ENCODE assay signal across 12 cellular contexts in genomic region chr1:162475089-162475488, GRCh38.
"Had no signal": no experiment of that assay in that cellular context is flagged by ENCODE, and none has a peak within 500 bp of the region (broad histone marks: within the 10 kb centered on the region; RNA-seq: fewer than 3 reads in every experiment).

No MANE protein-coding gene starts in this region.

- H3K4me3 ChIP-seq: dorsolateral prefrontal cortex, spleen, thoracic aorta, upper lobe of left lung had no signal

- H3K79me2 ChIP-seq: parathyroid adenoma had no signal

- H3K27ac ChIP-seq: dorsolateral prefrontal cortex, parathyroid adenoma, spleen, thoracic aorta, upper lobe of left lung, VCaP had no signal

- H3K9me3 ChIP-seq: upper lobe of left lung had no signal

- H3K4me1 ChIP-seq: parathyroid adenoma, spleen, upper lobe of left lung had no signal

- H3K9ac ChIP-seq: parathyroid adenoma had no signal

- H3K27me3 ChIP-seq: dorsolateral prefrontal cortex, spleen, upper lobe of left lung had no signal

- H2AFZ ChIP-seq: parathyroid adenoma had no signal

- DNase-seq: activated CD4-positive, alpha-beta T cell treated with anti-CD3 and anti-CD28 coated beads for 1 hour; activated CD4-positive, alpha-beta T cell treated with anti-CD3 and anti-CD28 coated beads, Interleukin-2, amount 50 U/mL, for 4 hours; activated gamma-delta T cell; dorsolateral prefrontal cortex; natural killer cell; spleen; stimulated activated CD4-positive, alpha-beta T cell treated with anti-CD3 and anti-CD28 coated beads, Interleukin-4, amount 100 ng/mL, for 4 hours; T-helper 2 cell; upper lobe of left lung had no signal

- H3K36me3 ChIP-seq: spleen, thoracic aorta, upper lobe of left lung had no signal
